Comparison of ENCODE assay signal across 20 cellular contexts in the genomic region with DNA sequence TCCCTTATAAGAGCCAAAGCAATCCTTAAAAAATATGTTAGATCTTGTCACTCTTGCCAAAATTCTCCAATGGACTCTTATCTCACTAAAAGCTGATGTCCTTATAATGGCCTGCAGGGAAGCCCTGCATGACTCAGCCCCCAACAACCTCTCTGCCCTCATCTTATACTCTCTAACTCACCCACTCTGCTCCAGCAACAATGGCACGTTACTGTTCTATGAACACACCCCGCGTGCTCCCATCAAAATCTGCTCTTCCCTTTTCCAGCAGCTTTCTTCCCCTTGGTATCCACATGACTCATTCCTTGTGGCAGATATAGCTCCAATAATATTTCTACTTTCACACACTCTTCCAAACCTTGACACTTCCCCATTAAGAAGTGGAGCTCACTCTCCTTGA.
DNase-seq lines count a peak whose midpoint lies in the region; ATAC-seq, FAIRE-seq and TF ChIP-seq lines count a peak whose summit lies in the region.
"Had no signal": no experiment of that assay in that cellular context is flagged by ENCODE, and none has a peak within 500 bp of the region (broad histone marks: within the 10 kb centered on the region; RNA-seq: fewer than 3 reads in every experiment).

No MANE protein-coding gene starts in this region.

- WGBS in A549 (ENCODE audit: missing lambda C conversion rate): 88% methylated on average over 3 of the region's 3 CpGs

- CTCF ChIA-PET in A549 (lab: Yijun Ruan, JAX): no interaction called here

- no peak for TF ChIP-seq RAD21 in A549 (conservative IDR thresholded peaks at IDR 0.05 in 1 of 2, IDR thresholded peaks at IDR 0.05 in 1 of 2)

- no peak for TF ChIP-seq CTCF in A549 (IDR thresholded peaks at IDR 0.05)

- ATAC-seq in A549 (peak in 1 of 2 experiments; percentile 71; a peak in 3 of 6 replicates), left colon (no peak), GM18868 (IDR thresholded peaks at IDR 0.05; ENCODE audit: unreplicated experiment) (no peak)
- ATAC-seq: activated naive CD8-positive, alpha-beta T cell treated with anti-CD3 and anti-CD28 coated beads, Interleukin-2, amount 50 U/mL, for 24 hours; activated T-cell treated with anti-CD3 and anti-CD28 coated beads, Interleukin-2, amount 50 U/mL, for 72 hours had no signal

- H3K9me3 ChIP-seq in A549: no peaks in the 10 kb centered on the region
- H3K9me3 ChIP-seq: right atrium auricular region, vagina had no signal

- intact Hi-C loops in left colon (cut with DNase I, micrococcal nuclease): no loop called here

- H3K27ac ChIP-seq in A549: peak overlapping the region in 1 of 2 experiments; percentile 55; a peak in 3 of 6 replicates
- H3K27ac ChIP-seq: neural progenitor cell, right atrium auricular region, vagina had no signal

- POLR2A ChIA-PET in A549 (lab: Yijun Ruan, JAX): no interaction called here

- no peak for DNase-seq in A549 (ENCODE audit: low read depth in 1 of 2, low spot score in 1 of 2)
- DNase-seq in HTR-8/SVneo (ENCODE audit: insufficient read length, low spot score): peak; percentile 68
- peak; percentile 29 for DNase-seq in amniotic epithelial cell (ENCODE audit: low read depth)
- peak; percentile 87 for DNase-seq in foreskin melanocyte
- DNase-seq in left colon: no peak
- no peak for DNase-seq in KG1 (lab: John Stamatoyannopoulos, UW)
- DNase-seq in iPS-NIHi11 (ENCODE audit: low spot score): no peak
- DNase-seq: activated CD4-positive, alpha-beta memory T cell treated with anti-CD3 and anti-CD28 coated beads, Interleukin-2, amount 10 ng/mL, durations not matched to agents 7 days and 5 days; activated naive CD8-positive, alpha-beta T cell treated with anti-CD3 and anti-CD28 coated beads, Interleukin-2, amount 50 U/mL, for 24 hours; activated T-cell treated with anti-CD3 and anti-CD28 coated beads, Interleukin-2, amount 50 U/mL, for 72 hours; CD4-positive, alpha-beta T cell; cerebellar nuclear complex; DND-41; MM.1S; NCI-H2029 treated with DMSO at 0.1 percent for 48 hours; NCI-H524 treated with DMSO at 0.1 percent for 48 hours had no signal

- H3K4me1 ChIP-seq in A549: peaks cover 48% of the 10 kb centered on the region
- H3K4me1 ChIP-seq: right atrium auricular region, vagina had no signal

- TF ChIP-seq EP300 in A549 (IDR thresholded peaks at IDR 0.05): no peak

- no peak for TF ChIP-seq POLR2A in A549 (IDR thresholded peaks at IDR 0.05; ENCODE audit: low read length)

- FAIRE-seq in A549 (lab: Jason Lieb, UNC) (no peak), HTR-8/SVneo (lab: Jason Lieb, UNC) (peak; percentile 76)

- 0 out of 3 replicates have a peak overlapping the region, but pooled peaks have one; percentile 2 for H3K4me2 ChIP-seq in A549
- H3K4me2 ChIP-seq: neural progenitor cell had no signal

- no peak overlapping the region for H3K4me3 ChIP-seq in A549
- H3K4me3 ChIP-seq: neural progenitor cell, right atrium auricular region, vagina had no signal

TF ChIP-seq in A549, 52 proteins besides CTCF, POLR2A, EP300 and RAD21:
- TF ChIP-seq ZFP36 (IDR thresholded peaks at IDR 0.05; ENCODE audit: borderline replicate concordance, partially characterized antibody) (no peak), RNF2 (IDR thresholded peaks at IDR 0.05; ENCODE audit: borderline replicate concordance, low read depth) (no peak), USF2 (IDR thresholded peaks at IDR 0.05) (no peak), HOXB13 (CRISPR knock-in tag; IDR thresholded peaks at IDR 0.05; ENCODE audit: low read depth) (no peak), NPAS2 (CRISPR knock-in tag; IDR thresholded peaks at IDR 0.05; ENCODE audit: borderline replicate concordance) (no peak), MAX (IDR thresholded peaks at IDR 0.05) (no peak), ATOH8 (CRISPR knock-in tag; IDR thresholded peaks at IDR 0.05; ENCODE audit: low read depth) (no peak), HMGXB4 (CRISPR knock-in tag; IDR thresholded peaks at IDR 0.05; ENCODE audit: borderline replicate concordance) (no peak)
TF ChIP-seq in A549: peak in this region for 0.

Comparison
In these comparisons a context has a peak if more than half of its experiments do, and no peak if none do; other contexts are left out.
1. DNase-seq: peak in HTR-8/SVneo (single experiment), amniotic epithelial cell (single experiment) and foreskin melanocyte (single experiment); none in A549 (0 of 2), left colon (0 of 2), KG1 (single experiment) and iPS-NIHi11 (single experiment).